In the genomic region with DNA sequence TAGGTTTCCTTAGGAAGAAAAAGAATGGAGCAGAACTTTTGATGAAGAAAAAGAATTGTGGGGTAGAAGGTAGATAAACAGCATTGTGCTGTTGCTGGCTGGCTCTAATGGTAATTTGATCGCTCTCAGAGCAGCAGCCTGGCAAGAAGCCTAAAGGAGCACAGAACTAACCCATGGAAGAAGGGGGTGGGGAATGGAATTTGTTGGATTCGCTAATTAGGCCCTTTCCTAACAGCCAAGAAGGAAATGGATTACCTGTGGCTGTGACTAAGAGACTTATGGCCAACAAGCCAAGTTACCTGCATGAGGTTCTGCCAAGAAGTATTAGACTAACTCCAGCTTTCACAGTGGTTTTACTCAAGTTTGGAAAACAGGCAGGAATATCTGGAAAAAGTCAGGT, we compare ENCODE assay signal across 9 cellular contexts.
A peak's percentile ranks its signal among the peaks of the same experiment; 100 is the strongest.
DNase-seq lines count a peak whose midpoint lies in the region; ATAC-seq and TF ChIP-seq lines count a peak whose summit lies in the region.
"Had no signal": no experiment of that assay in that cellular context is flagged by ENCODE, and none has a peak within 500 bp of the region (broad histone marks: within the 10 kb centered on the region; RNA-seq: fewer than 3 reads in every experiment).

No MANE protein-coding gene starts in this region.

- H3K4me1 Mint-ChIP-seq in T-helper 2 cell treated with Interferon-gamma antibody and Interleukin-4, amounts not matched to agents 5 μg/mL and 100 μg/mL, for 36 hours (ENCODE audit: low read depth): peaks cover 4% of the 10 kb centered on the region
- H3K4me1 Mint-ChIP-seq in glutamatergic neuron (ENCODE audit: low read depth, unreplicated experiment): peaks cover 2% of the 10 kb centered on the region

- TF ChIP-seq EP300 in esophagus muscularis mucosa (IDR thresholded peaks at IDR 0.05): no peak

- H3K27ac Mint-ChIP-seq in T-helper 2 cell treated with Interferon-gamma antibody and Interleukin-4, amounts not matched to agents 5 μg/mL and 100 μg/mL, for 36 hours: no peak overlapping the region
- no peak overlapping the region for H3K27ac Mint-ChIP-seq in glutamatergic neuron (ENCODE audit: unreplicated experiment)

- H3K27ac ChIP-seq in psoas muscle: no peak overlapping the region
- peak overlapping the region in 2 of 4 donors; percentile 20 to 30 for H3K27ac ChIP-seq in esophagus muscularis mucosa (replicated peaks in 1 of 4)

- H3K27me3 Mint-ChIP-seq in T-helper 2 cell treated with Interferon-gamma antibody and Interleukin-4, amounts not matched to agents 5 μg/mL and 100 μg/mL, for 36 hours (ENCODE audit: low read depth): peaks cover 6% of the 10 kb centered on the region
- no peaks in the 10 kb centered on the region for H3K27me3 Mint-ChIP-seq in glutamatergic neuron (ENCODE audit: unreplicated experiment)

- 4 to 10% (median 7%) methylated on average over 2 of the region's 2 CpGs for WGBS in psoas muscle, 3 donors
- 24% methylated on average over 2 of the region's 2 CpGs for WGBS in esophagus muscularis mucosa

- DNase-seq in HT1080 (ENCODE audit: low read depth): peak; percentile 7
- peak; percentile 64 to 80 for DNase-seq in NCI-H526 (lab: John Stamatoyannopoulos, UW)
- peak; percentile 21 for DNase-seq in fibroblast of gingiva (ENCODE audit: low read depth)
- no peak for DNase-seq in psoas muscle
- DNase-seq in esophagus muscularis mucosa (ENCODE audit: extremely low spot score): no peak
- DNase-seq in T-helper 2 cell treated with Interferon-gamma antibody and Interleukin-4, amounts not matched to agents 5 μg/mL and 100 μg/mL, for 36 hours (ENCODE audit: low spot score): no peak
- DNase-seq in glutamatergic neuron: no peak
- DNase-seq: activated T-cell treated with anti-CD3 and anti-CD28 coated beads, Interleukin-2, amount 50 U/mL, for 1 hour had no signal

- TF ChIP-seq POLR2A in esophagus muscularis mucosa (IDR thresholded peaks at IDR 0.05; ENCODE audit: low read depth): no peak

- intact Hi-C loops in psoas muscle (cut with DNase I) (no loop called here), esophagus muscularis mucosa (cut with DNase I) (no loop called here)

- H3K36me3 ChIP-seq in psoas muscle (ENCODE audit: insufficient read depth in 1 of 2, low read depth in 1 of 2) (no peaks in the 10 kb centered on the region), esophagus muscularis mucosa (no peaks in the 10 kb centered on the region)

- ATAC-seq in psoas muscle (peak in 3 of 4 donors; percentile 33 to 64 (median 58)), HG02852 (IDR thresholded peaks at IDR 0.05; ENCODE audit: unreplicated experiment) (no peak)

- H3K4me1 ChIP-seq in psoas muscle (peaks cover 40% of the 10 kb centered on the region), esophagus muscularis mucosa (peaks cover 5 to 27% (median 19%) of the 10 kb centered on the region in 4 donors)

- no peak overlapping the region for H3K4me3 ChIP-seq in psoas muscle
- no peak overlapping the region for H3K4me3 ChIP-seq in esophagus muscularis mucosa

- no peak for TF ChIP-seq CTCF in psoas muscle (IDR thresholded peaks at IDR 0.05)
- no peak for TF ChIP-seq CTCF in esophagus muscularis mucosa (IDR thresholded peaks at IDR 0.05)
- no peak for TF ChIP-seq CTCF in glutamatergic neuron (IDR thresholded peaks at IDR 0.05; ENCODE audit: partially characterized antibody, unreplicated experiment)

- H3K4me3 Mint-ChIP-seq in T-helper 2 cell treated with Interferon-gamma antibody and Interleukin-4, amounts not matched to agents 5 μg/mL and 100 μg/mL, for 36 hours: no peak overlapping the region
- H3K4me3 Mint-ChIP-seq in glutamatergic neuron (ENCODE audit: unreplicated experiment): no peak overlapping the region

- no peaks in the 10 kb centered on the region for H3K27me3 ChIP-seq in psoas muscle (ENCODE audit: insufficient read depth in 3 of 3, low read length in 2 of 3)
- no peaks in the 10 kb centered on the region for H3K27me3 ChIP-seq in esophagus muscularis mucosa

- peaks cover 2% of the 10 kb centered on the region for H3K36me3 Mint-ChIP-seq in T-helper 2 cell treated with Interferon-gamma antibody and Interleukin-4, amounts not matched to agents 5 μg/mL and 100 μg/mL, for 36 hours (ENCODE audit: low read depth)
- H3K36me3 Mint-ChIP-seq in glutamatergic neuron (ENCODE audit: unreplicated experiment): no peaks in the 10 kb centered on the region

- H3K9me3 Mint-ChIP-seq in T-helper 2 cell treated with Interferon-gamma antibody and Interleukin-4, amounts not matched to agents 5 μg/mL and 100 μg/mL, for 36 hours: peaks cover 4% of the 10 kb centered on the region
- no peaks in the 10 kb centered on the region for H3K9me3 Mint-ChIP-seq in glutamatergic neuron (ENCODE audit: unreplicated experiment)

- no peaks in the 10 kb centered on the region for H3K9me3 ChIP-seq in psoas muscle
- H3K9me3 ChIP-seq in esophagus muscularis mucosa: no peaks in the 10 kb centered on the region

Comparison
In these comparisons a context has a peak if more than half of its experiments do, and no peak if none do; other contexts are left out.
1. DNase-seq: peak in HT1080 (single experiment), NCI-H526 (2 of 2) and fibroblast of gingiva (single experiment); none in psoas muscle (0 of 2), esophagus muscularis mucosa (single experiment), T-helper 2 cell treated with Interferon-gamma antibody and Interleukin-4, amounts not matched to agents 5 μg/mL and 100 μg/mL, for 36 hours (single experiment) and glutamatergic neuron (single experiment).